Comparison of ENCODE assay signal across 8 cellular contexts in genomic region chr11:72793452-72794367, GRCh38. TPM values are rescaled to one million over a fixed set of nuclear protein-coding genes. Genes with fewer than 3 reads are reported as not detected.
DNase-seq lines count a peak whose midpoint lies in the region; ATAC-seq and TF ChIP-seq lines count a peak whose summit lies in the region.

TSS of gene STARD10 (minus strand) at chr11:72794047. CDS start at chr11:72781181, 12,866 bp downstream.

- H3K4me3 ChIP-seq in PC-9 (peak within 1 kb of the TSS; percentile 70), mucosa of rectum (ENCODE audit: low read length in 2 of 2) (peak within 1 kb of the TSS; percentile 86 to 94)

- H2AFZ ChIP-seq in PC-9 = peak within 1 kb of the TSS; percentile 79

- in situ Hi-C loops in KBM-7 (cut with MboI; ENCODE audit: low pct_unique_long_range_greater_than_20kb, low sequenced_read_pairs) = no loop called here

- no peaks in the 10 kb centered on the region for H3K9me3 Mint-ChIP-seq in activated T-cell treated with anti-CD3 and anti-CD28 coated beads, Interleukin-2, amount 50 U/mL, for 24 hours

- peak; percentile 100 for TF ChIP-seq CTCF in PC-9 (conservative IDR thresholded peaks at IDR 0.05)

- H3K27me3 Mint-ChIP-seq in activated T-cell treated with anti-CD3 and anti-CD28 coated beads, Interleukin-2, amount 50 U/mL, for 24 hours = no peaks in the 10 kb centered on the region

- H3K4me1 Mint-ChIP-seq in activated T-cell treated with anti-CD3 and anti-CD28 coated beads, Interleukin-2, amount 50 U/mL, for 24 hours (ENCODE audit: low read depth) = peaks cover 23% of the 10 kb centered on the region

- TF ChIP-seq POLR2A in erythroblast (IDR thresholded peaks at IDR 0.05; ENCODE audit: low read length) = peak; percentile 49

- ATAC-seq in GM21619 (IDR thresholded peaks at IDR 0.05; ENCODE audit: unreplicated experiment) = peak; percentile 83

- no peaks in the 10 kb centered on the region for H3K9me2 ChIP-seq in PC-9 (ENCODE audit: insufficient read depth)

- H3K9me3 ChIP-seq in PC-9 (ENCODE audit: insufficient read depth, low read depth) = no peaks in the 10 kb centered on the region
- no peaks in the 10 kb centered on the region for H3K9me3 ChIP-seq in mucosa of rectum (ENCODE audit: control insufficient read depth in 2 of 2, low read length in 2 of 2)

- H3K4me2 ChIP-seq in PC-9 = peak within 1 kb of the TSS; percentile 74

- H3K4me3 Mint-ChIP-seq in activated T-cell treated with anti-CD3 and anti-CD28 coated beads, Interleukin-2, amount 50 U/mL, for 24 hours = peak within 1 kb of the TSS; percentile 95

- CTCF ChIA-PET in PC-9 (lab: Charles Lee) = interaction anchor here (0.6 to 1.7 kb wide), 10 partner anchors 11 to 511 kb away, joined by 3 to 13 read pairs (median 4); partner anchors contain the start of gene ARAP1

- H3F3A ChIP-seq in PC-9 (ENCODE audit: insufficient read depth, low read depth) = peaks cover 29% of the 10 kb centered on the region; the same call in 1 of the 2 replicates

- peak within 1 kb of the TSS; percentile 100 for H3K27ac Mint-ChIP-seq in activated T-cell treated with anti-CD3 and anti-CD28 coated beads, Interleukin-2, amount 50 U/mL, for 24 hours

- POLR2A ChIA-PET in PC-9 (lab: Charles Lee; ENCODE audit: unreplicated experiment) = interaction anchor here (0.5 to 0.7 kb wide), 9 partner anchors 16 to 877 kb away, joined by 3 to 10 read pairs (median 4); no protein-coding TSS in a partner anchor

- DNase-seq in DMS53 treated with DMSO at 0.1 percent for 48 hours (lab: John Stamatoyannopoulos, UW; ENCODE audit: unreplicated experiment) = peak; percentile 98
- DNase-seq in KBM-7 = peak; percentile 96
- peak; percentile 85 to 96 for DNase-seq in PC-9
- peak; percentile 95 for DNase-seq in activated T-cell treated with anti-CD3 and anti-CD28 coated beads, Interleukin-2, amount 50 U/mL, for 24 hours
- peak; percentile 97 to 99 for DNase-seq in erythroblast (lab: John Stamatoyannopoulos, UW)
- peak; percentile 88 to 90 for DNase-seq in stimulated activated CD8-positive, alpha-beta memory T cell treated with anti-CD3 and anti-CD28 coated beads, Interleukin-7, amount 100 ng/mL, for 1 hour (ENCODE audit: low read depth in 2 of 2)

- peak within 1 kb of the TSS; percentile 25 for H3K27ac ChIP-seq in PC-9
- H3K27ac ChIP-seq in mucosa of rectum (ENCODE audit: low read depth in 2 of 2, low read length in 2 of 2) = peak within 1 kb of the TSS; percentile 88 to 89

- no peaks in the 10 kb centered on the region for H3K27me3 ChIP-seq in PC-9 (ENCODE audit: insufficient read depth, low read depth)
- H3K27me3 ChIP-seq in mucosa of rectum (ENCODE audit: control insufficient read depth in 2 of 2, insufficient read depth in 2 of 2, low read length in 2 of 2) = no peaks in the 10 kb centered on the region

- intact Hi-C loops in PC-9 (cut with micrococcal nuclease; ENCODE audit: unreplicated experiment) = loop anchor here (1.0 kb wide), 2 partner anchors 68 to 71 kb away; no protein-coding TSS in a partner anchor

- no peaks in the 10 kb centered on the region for H3K79me2 ChIP-seq in PC-9 (ENCODE audit: low read depth)

- H3K36me3 Mint-ChIP-seq in activated T-cell treated with anti-CD3 and anti-CD28 coated beads, Interleukin-2, amount 50 U/mL, for 24 hours (ENCODE audit: low read depth) = peaks cover 2% of the 10 kb centered on the region

- no peaks in the 10 kb centered on the region for H4K20me1 ChIP-seq in PC-9 (ENCODE audit: insufficient read depth)

- no peaks in the 10 kb centered on the region for H3K36me3 ChIP-seq in PC-9 (ENCODE audit: low read depth)
- H3K36me3 ChIP-seq in mucosa of rectum (ENCODE audit: control insufficient read depth in 2 of 2, insufficient read depth in 2 of 2, low read length in 2 of 2) = no peaks in the 10 kb centered on the region

- H3K4me1 ChIP-seq in PC-9 (replicated peaks; ENCODE audit: insufficient read depth) = peaks cover 45% of the 10 kb centered on the region
- peaks cover 19 to 21% of the 10 kb centered on the region in 2 donors for H3K4me1 ChIP-seq in mucosa of rectum (ENCODE audit: control insufficient read depth in 2 of 2, insufficient read depth in 2 of 2, low read length in 2 of 2)

- BruUV-seq in PC-9 (replicated peaks; lab: Mats Ljungman, UMichigan) = TSS peak; percentile 79

- peak within 1 kb of the TSS; percentile 77 to 82 for H3K9ac ChIP-seq in mucosa of rectum (ENCODE audit: low read depth in 1 of 2, low read length in 2 of 2)

RNA-seq across cellular contexts. Expression of gene STARD10, which starts in this region (rescaled TPM):
- total RNA-seq in PC-9 (2021) = 145 and 184 TPM in 2 replicates

Comparison
In these comparisons a context has a peak if more than half of its experiments do, and no peak if none do; other contexts are left out.
1. Peak in every context shown above with its lines: DNase-seq, ATAC-seq, H3K4me3 ChIP-seq and H3K27ac ChIP-seq.